21 cellular contexts compared by ENCODE assay signal in genomic region chr15:39100106-39100505, GRCh38.
"Had no signal": no experiment of that assay in that cellular context is flagged by ENCODE, and none has a peak within 500 bp of the region (broad histone marks: within the 10 kb centered on the region; RNA-seq: fewer than 3 reads in every experiment).

No MANE protein-coding gene starts in this region.

- H3K27ac Mint-ChIP-seq: dendritic cell treated with granulocyte-macrophage colony-stimulating factor and Interleukin-4, amounts not matched to agents 40 ng/mL and 50 ng/mL, for 4 days; effector memory CD8-positive, alpha-beta T cell; naive thymus-derived CD8-positive, alpha-beta T cell; stimulated activated naive B cell treated with anti-CD40 and anti-IgM and Interleukin-4, amounts not matched to agents 10 μg/mL and 1 μg/mL and 100 μg/mL, for 72 hours; stimulated activated naive CD8-positive, alpha-beta T cell treated with anti-CD3 and anti-CD28 coated beads, Interleukin-15, amount 100 ng/mL, for 72 hours had no signal

- H2AFZ ChIP-seq: hepatocyte had no signal

- H3K4me3 Mint-ChIP-seq: dendritic cell treated with granulocyte-macrophage colony-stimulating factor and Interleukin-4, amounts not matched to agents 40 ng/mL and 50 ng/mL, for 4 days; effector memory CD8-positive, alpha-beta T cell; naive thymus-derived CD8-positive, alpha-beta T cell; stimulated activated naive B cell treated with anti-CD40 and anti-IgM and Interleukin-4, amounts not matched to agents 10 μg/mL and 1 μg/mL and 100 μg/mL, for 72 hours; stimulated activated naive CD8-positive, alpha-beta T cell treated with anti-CD3 and anti-CD28 coated beads, Interleukin-15, amount 100 ng/mL, for 72 hours had no signal

- H3K4me1 ChIP-seq: psoas muscle had no signal

- H3K9me3 Mint-ChIP-seq: stimulated activated naive CD8-positive, alpha-beta T cell treated with anti-CD3 and anti-CD28 coated beads, Interleukin-15, amount 100 ng/mL, for 72 hours had no signal

- H3K79me2 ChIP-seq: hepatocyte had no signal

- H3K4me1 Mint-ChIP-seq: naive thymus-derived CD8-positive, alpha-beta T cell; stimulated activated naive B cell treated with anti-CD40 and anti-IgM and Interleukin-4, amounts not matched to agents 10 μg/mL and 1 μg/mL and 100 μg/mL, for 72 hours; stimulated activated naive CD8-positive, alpha-beta T cell treated with anti-CD3 and anti-CD28 coated beads, Interleukin-15, amount 100 ng/mL, for 72 hours had no signal

- H3K27ac ChIP-seq: epithelial cell of prostate, esophagus squamous epithelium, hepatocyte, neutrophil, psoas muscle, skin epidermis, thoracic aorta had no signal

- H3K4me2 ChIP-seq: hepatocyte had no signal

- H3K36me3 ChIP-seq: esophagus squamous epithelium, neutrophil, thoracic aorta, transverse colon had no signal

- H3K4me3 ChIP-seq: esophagus squamous epithelium, hepatocyte, psoas muscle, skin epidermis, thoracic aorta, transverse colon had no signal

- H3K9me3 ChIP-seq: esophagus squamous epithelium, neutrophil, psoas muscle, thoracic aorta, transverse colon had no signal

- H3K27me3 ChIP-seq: esophagus squamous epithelium, hepatocyte, transverse colon had no signal

- H3K36me3 Mint-ChIP-seq: naive thymus-derived CD8-positive, alpha-beta T cell; stimulated activated naive B cell treated with anti-CD40 and anti-IgM and Interleukin-4, amounts not matched to agents 10 μg/mL and 1 μg/mL and 100 μg/mL, for 72 hours had no signal

- DNase-seq: effector memory CD8-positive, alpha-beta T cell; esophagus squamous epithelium; head of caudate nucleus; kidney; left cardiac atrium; naive thymus-derived CD8-positive, alpha-beta T cell; psoas muscle; retina; stimulated activated CD4-positive, alpha-beta T cell treated with anti-CD3 and anti-CD28 coated beads, Interleukin-2, amount 100 ng/mL, for 24 hours; stimulated activated CD4-positive, alpha-beta T cell treated with anti-CD3 and anti-CD28 coated beads, Interleukin-4, amount 100 ng/mL, for 4 hours; stimulated activated naive B cell treated with anti-CD40 and anti-IgM and Interleukin-4, amounts not matched to agents 10 μg/mL and 1 μg/mL and 100 μg/mL, for 72 hours; stimulated activated naive CD8-positive, alpha-beta T cell treated with anti-CD3 and anti-CD28 coated beads, Interleukin-15, amount 100 ng/mL, for 72 hours; substantia nigra; transverse colon had no signal

- H3K27me3 Mint-ChIP-seq: dendritic cell treated with granulocyte-macrophage colony-stimulating factor and Interleukin-4, amounts not matched to agents 40 ng/mL and 50 ng/mL, for 4 days had no signal

- ATAC-seq: effector memory CD8-positive, alpha-beta T cell; left cardiac atrium; naive thymus-derived CD8-positive, alpha-beta T cell; psoas muscle; sciatic nerve; stimulated activated naive B cell treated with anti-CD40 and anti-IgM and Interleukin-4, amounts not matched to agents 10 μg/mL and 1 μg/mL and 100 μg/mL, for 72 hours; stimulated activated naive CD8-positive, alpha-beta T cell treated with anti-CD3 and anti-CD28 coated beads, Interleukin-15, amount 100 ng/mL, for 72 hours had no signal
